In genomic region chr9:121485618-121486531, GRCh38 we compare ENCODE assay signal across 11 cellular contexts. TPM values are rescaled to one million over a fixed set of nuclear protein-coding genes. Genes with fewer than 3 reads are reported as not detected.
A peak's percentile ranks its signal among the peaks of the same experiment; 100 is the strongest.
DNase-seq lines count a peak whose midpoint lies in the region; ATAC-seq and TF ChIP-seq lines count a peak whose summit lies in the region.
"Had no signal": no experiment of that assay in that cellular context is flagged by ENCODE, and none has a peak within 500 bp of the region (broad histone marks: within the 10 kb centered on the region; RNA-seq: fewer than 3 reads in every experiment).

No MANE protein-coding gene starts in this region.

- no peak overlapping the region for H4K5ac ChIP-seq in H9 (ENCODE audit: insufficient read length, low read depth, low read length)

- no peak for ATAC-seq in GM21447 (IDR thresholded peaks at IDR 0.05; ENCODE audit: unreplicated experiment)

- H3K4me1 Mint-ChIP-seq in H9: peaks cover 6 to 10% of the 10 kb centered on the region in 2 experiments; a peak in 2 of 4 replicates
- H3K4me1 Mint-ChIP-seq in CD4-positive, alpha-beta memory T cell: no peaks in the 10 kb centered on the region

- H4K8ac ChIP-seq in H9 (replicated peaks; ENCODE audit: insufficient read length, low read depth, low read length): no peak overlapping the region

- no peaks in the 10 kb centered on the region for H4K20me1 ChIP-seq in H9 (ENCODE audit: control insufficient read depth, insufficient read depth, insufficient read length)

- H3K27ac Mint-ChIP-seq in H9: peak overlapping the region in 1 of 3 experiments; percentile 19; a peak in 1 of 7 replicates
- no peak overlapping the region for H3K27ac Mint-ChIP-seq in CD4-positive, alpha-beta memory T cell

- H3K9me3 Mint-ChIP-seq in H9: no peaks in the 10 kb centered on the region; a peak in 1 of 5 replicates
- H3K9me3 Mint-ChIP-seq in CD4-positive, alpha-beta memory T cell: no peaks in the 10 kb centered on the region

- no peak overlapping the region for H3T11ph ChIP-seq in H9 (ENCODE audit: low read length)

- no peaks in the 10 kb centered on the region for H3K36me3 Mint-ChIP-seq in H9 (ENCODE audit: insufficient read depth in 1 of 3, low read depth in 3 of 3)
- no peaks in the 10 kb centered on the region for H3K36me3 Mint-ChIP-seq in CD4-positive, alpha-beta memory T cell

- no peaks in the 10 kb centered on the region for H3K23me2 ChIP-seq in H9 (ENCODE audit: insufficient read length, low read depth, low read length, poor library complexity, severe bottlenecking)

- H2BK12ac ChIP-seq in H9 (ENCODE audit: insufficient read length, low read depth, low read length): no peak overlapping the region

- H3K27me3 Mint-ChIP-seq in H9 (ENCODE audit: low read depth): peaks cover 15% of the 10 kb centered on the region
- peaks cover 0 to 2% of the 10 kb centered on the region in 2 donors for H3K27me3 Mint-ChIP-seq in CD4-positive, alpha-beta memory T cell

- no peaks in the 10 kb centered on the region for H3K4me1 ChIP-seq in H9 (ENCODE audit: insufficient read depth, low read length)
- H3K4me1 ChIP-seq in CD4-positive, alpha-beta memory T cell (ENCODE audit: insufficient read depth, low read length): no peaks in the 10 kb centered on the region

- H3K79me2 ChIP-seq in H9 (ENCODE audit: insufficient read depth, low read length): no peaks in the 10 kb centered on the region

- H3K36me3 ChIP-seq in CD4-positive, alpha-beta memory T cell (ENCODE audit: insufficient read depth, low read length): no peaks in the 10 kb centered on the region

- H2BK5ac ChIP-seq in H9 (ENCODE audit: insufficient read length, low read length): no peak overlapping the region

- no peak overlapping the region for H2AFZ ChIP-seq in H9 (ENCODE audit: low read length)

- H3K4me2 ChIP-seq in H9 (ENCODE audit: insufficient read depth, insufficient read length, low read length): no peak overlapping the region

- H3K4me3 Mint-ChIP-seq in H9: no peak overlapping the region
- no peak overlapping the region for H3K4me3 Mint-ChIP-seq in CD4-positive, alpha-beta memory T cell

- H3K79me1 ChIP-seq in H9 (ENCODE audit: insufficient read depth, low read depth, low read length, poor library complexity, severe bottlenecking): no peaks in the 10 kb centered on the region

- no peak for TF ChIP-seq CTCF in coronary artery (IDR thresholded peaks at IDR 0.05)
- no peak for TF ChIP-seq CTCF in H9 (conservative IDR thresholded peaks at IDR 0.05)
- no peak for TF ChIP-seq CTCF in GM10266 (IDR thresholded peaks at IDR 0.05; ENCODE audit: control insufficient read depth, insufficient read depth, low read depth, missing control alignments)

- DNase-seq in NOMO-1 treated with DMSO at 0.1 percent for 48 hours (lab: John Stamatoyannopoulos, UW; ENCODE audit: unreplicated experiment) (peak; percentile 58), coronary artery (ENCODE audit: low spot score) (no peak), lung microvascular endothelial cell (ENCODE audit: low read depth in 2 of 2) (peak; percentile 5 to 64), substantia nigra (lab: John Stamatoyannopoulos, UW) (peak in 9 of 49 donors; percentile 11 to 46 (median 34)), H9 (no peak), GM10266 (ENCODE audit: extremely low spot score) (no peak)
- DNase-seq in CD4-positive, alpha-beta memory T cell: no peak
- DNase-seq: activated naive CD4-positive, alpha-beta T cell treated with anti-CD3 and anti-CD28 coated beads, Interleukin-2, amount 50 U/mL, for 16 hours; stimulated activated CD4-positive, alpha-beta T cell treated with anti-CD3 and anti-CD28 coated beads, Interleukin-15, amount 100 ng/mL, for 24 hours; stimulated activated naive CD4-positive, alpha-beta T cell had no signal

- no peaks in the 10 kb centered on the region for H3K27me3 ChIP-seq in H9 (ENCODE audit: insufficient read depth, low read length)
- no peaks in the 10 kb centered on the region for H3K27me3 ChIP-seq in CD4-positive, alpha-beta memory T cell (ENCODE audit: insufficient read depth, low read length)

- H2BK20ac ChIP-seq in H9 (ENCODE audit: low read depth, low read length, poor library complexity, severe bottlenecking): no peak overlapping the region

- intact Hi-C loops in CD4-positive, alpha-beta memory T cell (cut with micrococcal nuclease): no loop called here

- CTCF ChIA-PET in CD4-positive, alpha-beta memory T cell (lab: Charles Lee; ENCODE audit: partially characterized antibody): no interaction called here

- H3K4ac ChIP-seq in H9 (ENCODE audit: low read depth, low read length): no peak overlapping the region

- POLR2A ChIA-PET in CD4-positive, alpha-beta memory T cell (lab: Charles Lee; ENCODE audit: partially characterized antibody): no interaction called here

- no peak overlapping the region for H3K23ac ChIP-seq in H9 (ENCODE audit: insufficient read length, low read depth, low read length)

- H3K9ac ChIP-seq in H9 (ENCODE audit: extremely low read depth, insufficient read length, low read length): no peak overlapping the region

- no peaks in the 10 kb centered on the region for H3K9me3 ChIP-seq in H9 (ENCODE audit: control insufficient read depth, low read depth, low read length)
- no peaks in the 10 kb centered on the region for H3K9me3 ChIP-seq in CD4-positive, alpha-beta memory T cell (ENCODE audit: control insufficient read depth in 1 of 2, low read length in 2 of 2)

- H2BK15ac ChIP-seq in H9 (ENCODE audit: low read depth, low read length): no peak overlapping the region

- H3K56ac ChIP-seq in H9 (ENCODE audit: insufficient read length, low read depth, low read length): no peak overlapping the region

- no peak overlapping the region for H2AK5ac ChIP-seq in H9 (ENCODE audit: insufficient read length, low read length)

- H3K4me3 ChIP-seq in coronary artery: no peak overlapping the region
- H3K4me3 ChIP-seq in CD4-positive, alpha-beta memory T cell (ENCODE audit: low read length in 2 of 2): no peak overlapping the region

- no peak overlapping the region for H4K91ac ChIP-seq in H9 (ENCODE audit: insufficient read length, low read depth, low read length)

- H2BK120ac ChIP-seq in H9 (ENCODE audit: low read depth, low read length, poor library complexity, severe bottlenecking): no peak overlapping the region

- peak overlapping the region; percentile 84 to 90 for H3K27ac ChIP-seq in coronary artery
- H3K27ac ChIP-seq in substantia nigra (ENCODE audit: low read depth, low read length, poor library complexity, severe bottlenecking): peak overlapping the region; percentile 55
- no peak overlapping the region for H3K27ac ChIP-seq in H9 (ENCODE audit: insufficient read length, low read depth, low read length)
- no peak overlapping the region for H3K27ac ChIP-seq in CD4-positive, alpha-beta memory T cell (ENCODE audit: low read depth, low read length)

- H3K18ac ChIP-seq in H9 (ENCODE audit: insufficient read length, low read depth, low read length): no peak overlapping the region

- H3K14ac ChIP-seq in H9 (ENCODE audit: insufficient read depth, low read length): no peak overlapping the region

- WGBS in H9 (ENCODE audit: extremely low coverage, insufficient read length, low lambda C conversion rate): no CpG with 5 or more reads among the region's 9 CpGs

RNA-seq across cellular contexts. Expression of gene GGTA1, which starts 13.8 kb away (rescaled TPM):
- 5.4 and 9.5 TPM in 2 replicates for total RNA-seq in lung microvascular endothelial cell
- total RNA-seq in H9 (2021): not detected in 2 replicates
- total RNA-seq in CD4-positive, alpha-beta memory T cell: not detected
- not detected for polyA plus RNA-seq in CD4-positive, alpha-beta memory T cell

Comparison
In these comparisons a context has a peak if more than half of its experiments do, and no peak if none do; other contexts are left out.
1. DNase-seq: peak in NOMO-1 treated with DMSO at 0.1 percent for 48 hours (single experiment) and lung microvascular endothelial cell (2 of 2); none in coronary artery (single experiment), H9 (single experiment), GM10266 (single experiment) and CD4-positive, alpha-beta memory T cell (0 of 5).
2. H3K27ac ChIP-seq: peak in coronary artery (2 of 2) and substantia nigra (single experiment); none in H9 (single experiment) and CD4-positive, alpha-beta memory T cell (single experiment).